ENCODE assay signal across 22 cellular contexts in genomic region chr2:20330202-20330601, GRCh38. TPM values are rescaled to one million over a fixed set of nuclear protein-coding genes. Genes with fewer than 3 reads are reported as not detected.
A peak's percentile ranks its signal among the peaks of the same experiment; 100 is the strongest.
DNase-seq lines count a peak whose midpoint lies in the region; ATAC-seq, FAIRE-seq and TF ChIP-seq lines count a peak whose summit lies in the region.
"Had no signal": no experiment of that assay in that cellular context is flagged by ENCODE, and none has a peak within 500 bp of the region (broad histone marks: within the 10 kb centered on the region; RNA-seq: fewer than 3 reads in every experiment).

No MANE protein-coding gene starts in this region.

- ATAC-seq in GM12878, result peak; percentile 41; the same call in 2 of the 3 replicates
- ATAC-seq in natural killer cell treated with Interleukin-12 subunit alpha and Interleukin-12 subunit beta and Interleukin-15 and Interleukin-18, amount 100 ng/mL, for 72 hours, result no peak
- ATAC-seq: GM23338 had no signal

- no peak for TF ChIP-seq POLR2A in GM12878 (IDR thresholded peaks at IDR 0.05; ENCODE audit: low read depth, low read length)
- TF ChIP-seq POLR2A in esophagus muscularis mucosa (IDR thresholded peaks at IDR 0.05; ENCODE audit: low read depth), result no peak

- no peaks in the 10 kb centered on the region for H3K27me3 Mint-ChIP-seq in CD14-positive monocyte (ENCODE audit: low read depth in 3 of 3)
- H3K27me3 Mint-ChIP-seq in natural killer cell treated with Interleukin-12 subunit alpha and Interleukin-12 subunit beta and Interleukin-15 and Interleukin-18, amount 100 ng/mL, for 72 hours, result no peaks in the 10 kb centered on the region
- H3K27me3 Mint-ChIP-seq: activated naive CD8-positive, alpha-beta T cell treated with anti-CD3 and anti-CD28 coated beads, Interleukin-2, amount 10 ng/mL, durations not matched to agents 7 days and 5 days; CD4-positive, alpha-beta memory T cell had no signal

- no peak overlapping the region for H3K4me2 ChIP-seq in GM12878 (ENCODE audit: control insufficient read depth, insufficient read depth)
- H3K4me2 ChIP-seq: GM23338, KMS-11 had no signal

- H4K20me1 ChIP-seq in GM12878 (ENCODE audit: control insufficient read depth, insufficient read depth), result 0 out of 2 replicates have a peak, but pooled peaks cover 7% of the 10 kb centered on the region

- H3K36me3 Mint-ChIP-seq in CD14-positive monocyte, result peaks cover 15 to 63% of the 10 kb centered on the region in 2 donors
- H3K36me3 Mint-ChIP-seq in natural killer cell treated with Interleukin-12 subunit alpha and Interleukin-12 subunit beta and Interleukin-15 and Interleukin-18, amount 100 ng/mL, for 72 hours, result peaks cover 21% of the 10 kb centered on the region

- POLR2A ChIA-PET in GM12878 (lab: Charles Lee), result interaction anchor here (1.2 kb wide), 1 partner anchor 10 kb away, joined by 3 read pairs; no protein-coding TSS in a partner anchor

- H3K27ac ChIP-seq in GM12878 (ENCODE audit: control insufficient read depth, insufficient read depth), result no peak overlapping the region
- H3K27ac ChIP-seq in esophagus muscularis mucosa (replicated peaks in 1 of 4), result no peak overlapping the region
- H3K27ac ChIP-seq: epithelial cell of prostate, KMS-11, SK-N-MC, uterus, VCaP had no signal

- DNase-seq in CD14-positive monocyte (ENCODE audit: low spot score), result no peak
- no peak for DNase-seq in GM19239 (ENCODE audit: insufficient read length, low spot score)
- no peak for DNase-seq in GM12878 (ENCODE audit: low read depth, low spot score)
- no peak for DNase-seq in natural killer cell treated with Interleukin-12 subunit alpha and Interleukin-12 subunit beta and Interleukin-15 and Interleukin-18, amount 100 ng/mL, for 72 hours (ENCODE audit: low spot score)
- no peak for DNase-seq in stimulated activated CD8-positive, alpha-beta memory T cell treated with anti-CD3 and anti-CD28 coated beads, Interleukin-4, amount 100 ng/mL, for 48 hours
- no peak for DNase-seq in esophagus muscularis mucosa (ENCODE audit: extremely low spot score)
- DNase-seq in SHP77 (lab: John Stamatoyannopoulos, UW), result no peak
- DNase-seq: activated naive CD8-positive, alpha-beta T cell treated with anti-CD3 and anti-CD28 coated beads, Interleukin-2, amount 10 ng/mL, durations not matched to agents 7 days and 5 days; CD4-positive, alpha-beta memory T cell; head of caudate nucleus; mammary epithelial cell; NCI-H1048; NCI-H187; NCI-H524 treated with DMSO at 0.1 percent for 48 hours; occipital lobe; uterus had no signal

- TF ChIP-seq CTCF in CD14-positive monocyte (IDR thresholded peaks at IDR 0.05) (no peak), GM12878 (IDR thresholded peaks at IDR 0.05 in 2 of 3, conservative IDR thresholded peaks at IDR 0.05 in 1 of 3; ENCODE audit: control insufficient read depth in 2 of 3, extremely low read depth in 1 of 3, insufficient read depth in 1 of 3, low read depth in 3 of 3, low read length in 3 of 3) (no peak), esophagus muscularis mucosa (IDR thresholded peaks at IDR 0.05) (no peak)

- H3K9me3 Mint-ChIP-seq in CD14-positive monocyte, result peaks cover 0 to 11% (median 7%) of the 10 kb centered on the region in 7 donors
- H3K9me3 Mint-ChIP-seq in natural killer cell treated with Interleukin-12 subunit alpha and Interleukin-12 subunit beta and Interleukin-15 and Interleukin-18, amount 100 ng/mL, for 72 hours, result no peaks in the 10 kb centered on the region
- H3K9me3 Mint-ChIP-seq: GM23338 had no signal

- no peaks in the 10 kb centered on the region for H3K27me3 ChIP-seq in GM12878 (replicated peaks in 1 of 2; ENCODE audit: control insufficient read depth in 2 of 2, insufficient read depth in 2 of 2, low read length in 1 of 2)
- no peaks in the 10 kb centered on the region for H3K27me3 ChIP-seq in esophagus muscularis mucosa
- H3K27me3 ChIP-seq: uterus had no signal

- H3K9ac ChIP-seq in GM12878 (ENCODE audit: control insufficient read depth, insufficient read depth, low read length), result no peak overlapping the region
- H3K9ac ChIP-seq: KMS-11 had no signal

- CTCF ChIA-PET in GM12878 (lab: Yijun Ruan, JAX), result interaction anchor here (0.7 to 9.0 kb wide), 3 partner anchors 11 to 18 kb away, joined by 4 to 74 read pairs (median 37); no protein-coding TSS in a partner anchor

- H2AFZ ChIP-seq in GM12878 (ENCODE audit: control insufficient read depth, low read depth, low read length), result no peak overlapping the region
- H2AFZ ChIP-seq: GM23338 had no signal

- WGBS in GM12878 (ENCODE audit: insufficient coverage, insufficient replicate concordance, low lambda C conversion rate, missing lambda C conversion rate), result 50% methylated on average over 3 of the region's 3 CpGs
- 86% methylated on average over 3 of the region's 3 CpGs for WGBS in esophagus muscularis mucosa

- peaks cover 3 to 20% of the 10 kb centered on the region in 2 experiments for H3K36me3 ChIP-seq in GM12878 (ENCODE audit: control insufficient read depth in 2 of 2, insufficient read depth in 2 of 2, low read length in 1 of 2)
- peaks cover 0 to 4% (median 0%) of the 10 kb centered on the region in 4 donors for H3K36me3 ChIP-seq in esophagus muscularis mucosa
- H3K36me3 ChIP-seq: uterus had no signal

- H3K4me3 Mint-ChIP-seq in CD14-positive monocyte, result no peak overlapping the region
- no peak overlapping the region for H3K4me3 Mint-ChIP-seq in natural killer cell treated with Interleukin-12 subunit alpha and Interleukin-12 subunit beta and Interleukin-15 and Interleukin-18, amount 100 ng/mL, for 72 hours
- H3K4me3 Mint-ChIP-seq: activated naive CD8-positive, alpha-beta T cell treated with anti-CD3 and anti-CD28 coated beads, Interleukin-2, amount 10 ng/mL, durations not matched to agents 7 days and 5 days; GM23338; T-helper 2 cell treated with Interferon-gamma antibody and Interleukin-4, amounts not matched to agents 5 μg/mL and 100 μg/mL, for 36 hours had no signal

- H3K4me1 ChIP-seq in GM12878 (ENCODE audit: control insufficient read depth, insufficient read depth, low read length) (peaks cover 12% of the 10 kb centered on the region; the same call in 1 of the 2 replicates), esophagus muscularis mucosa (peaks cover 13 to 69% (median 55%) of the 10 kb centered on the region in 4 donors)
- H3K4me1 ChIP-seq: uterus had no signal

- H3K27ac Mint-ChIP-seq in CD14-positive monocyte, result peak overlapping the region in 5 of 7 donors; percentile 0 to 56 (median 12)
- peak overlapping the region; percentile 29 to 38 for H3K27ac Mint-ChIP-seq in natural killer cell treated with Interleukin-12 subunit alpha and Interleukin-12 subunit beta and Interleukin-15 and Interleukin-18, amount 100 ng/mL, for 72 hours
- H3K27ac Mint-ChIP-seq: activated naive CD8-positive, alpha-beta T cell treated with anti-CD3 and anti-CD28 coated beads, Interleukin-2, amount 10 ng/mL, durations not matched to agents 7 days and 5 days; T-helper 2 cell treated with Interferon-gamma antibody and Interleukin-4, amounts not matched to agents 5 μg/mL and 100 μg/mL, for 36 hours had no signal

- no TSS peak for BruUV-seq in GM12878 (replicated peaks; lab: Mats Ljungman, UMichigan)

- H3K4me1 Mint-ChIP-seq in CD14-positive monocyte, result peaks cover 18% of the 10 kb centered on the region
- H3K4me1 Mint-ChIP-seq in natural killer cell treated with Interleukin-12 subunit alpha and Interleukin-12 subunit beta and Interleukin-15 and Interleukin-18, amount 100 ng/mL, for 72 hours (ENCODE audit: low read depth in 2 of 2), result peaks cover 59 to 80% of the 10 kb centered on the region in 2 donors

- RAD21 ChIA-PET in GM12878 (lab: Charles Lee; ENCODE audit: unreplicated experiment), result no interaction called here

- peaks cover 91% of the 10 kb centered on the region for H3K79me2 ChIP-seq in GM12878 (ENCODE audit: control insufficient read depth, insufficient read depth, low read length)

- FAIRE-seq in GM19239 (lab: Jason Lieb, UNC) (peak; percentile 48), GM12878 (lab: Jason Lieb, UNC) (no peak)

- SMC1A ChIA-PET in GM12878 (lab: Charles Lee; ENCODE audit: uncharacterized antibody, unreplicated experiment), result no interaction called here

- no peak overlapping the region for H3K4me3 ChIP-seq in GM12878
- H3K4me3 ChIP-seq in esophagus muscularis mucosa, result no peak overlapping the region
- H3K4me3 ChIP-seq: GM23338, SK-N-MC, uterus had no signal

- peaks cover 32% of the 10 kb centered on the region for H3K9me3 ChIP-seq in GM12878 (replicated peaks; ENCODE audit: control insufficient read depth, insufficient read depth, low read length)
- peaks cover 0 to 7% (median 0%) of the 10 kb centered on the region in 4 donors for H3K9me3 ChIP-seq in esophagus muscularis mucosa

- no peak for TF ChIP-seq RAD21 in GM12878 (IDR thresholded peaks at IDR 0.05; ENCODE audit: insufficient read depth, low read depth, low read length)

- TF ChIP-seq EP300 in GM12878 (IDR thresholded peaks at IDR 0.05; ENCODE audit: borderline replicate concordance in 1 of 2, control insufficient read depth in 1 of 2, low read depth in 2 of 2, low read length in 2 of 2) (no peak), esophagus muscularis mucosa (IDR thresholded peaks at IDR 0.05) (no peak)

- in situ Hi-C loops in GM12878 (cut with MboI), result no loop called here

- intact Hi-C loops in CD14-positive monocyte (cut with micrococcal nuclease) (no loop called here), GM12878 (cut with micrococcal nuclease; ENCODE audit: unreplicated experiment) (no loop called here), esophagus muscularis mucosa (cut with DNase I) (no loop called here)

TF ChIP-seq in GM12878, 131 proteins besides CTCF, POLR2A, EP300 and RAD21 (continues in another document):
- TF ChIP-seq POLR2AphosphoS5 (IDR thresholded peaks at IDR 0.05; ENCODE audit: low read length), result no peak

RNA-seq across cellular contexts. Expression of gene PUM2, which starts 20.4 kb away (rescaled TPM):
- polyA plus RNA-seq in CD14-positive monocyte, result 1 to 10 TPM; 7.2 to 8.3 TPM
- total RNA-seq in GM12878 (2013; cell fraction: nucleolus; rRNA removed), result 118 and 124 TPM in 2 replicates
- total RNA-seq in GM12878 (2014; rRNA removed), result 20.7 and 22.6 TPM in 2 replicates
- 30.0 and 31.4 TPM in 2 replicates for total RNA-seq in GM12878 (2014; rRNA removed; fragmentation: Illumina TruSeq; extraction: Trizol)
- total RNA-seq in GM12878 (2021), result 76.9 and 80.2 TPM in 2 replicates
- polyA plus RNA-seq in GM12878 (2011; ENCODE audit: low read depth), result 21.9 TPM
- polyA plus RNA-seq in GM12878 (2011; rRNA removed), result 87.6 and 105 TPM in 2 replicates
- polyA plus RNA-seq in GM12878 (2011; cell fraction: cytosol; rRNA removed), result 51.9 and 57.3 TPM in 2 replicates
- polyA plus RNA-seq in GM12878 (2011; cell fraction: nucleus; rRNA removed), result 41.2 and 44.4 TPM in 2 replicates
- 32.6 and 44.2 TPM in 2 replicates for polyA plus RNA-seq in GM12878 (2012)
- polyA plus RNA-seq in GM12878 (2014; fragmentation: Illumina TruSeq; extraction: Trizol), result 55.8 and 73.1 TPM in 2 replicates
- 10 to 100 TPM; 14.5 to 17.8 TPM for polyA plus RNA-seq in GM12878 (2014; fragmentation: Nextera tagmentation; extraction: Ambion mirVana)
- polyA plus RNA-seq in GM12878 (2014; rRNA removed), result 43.6 and 47.4 TPM in 2 replicates
- polyA plus RNA-seq in GM12878 (2016; fragmentation: Nextera tagmentation; extraction: Ambion mirVana), result 10 to 100 TPM; 23.9 to 27.4 TPM
- 282 and 345 TPM in 2 replicates for polyA minus RNA-seq in GM12878 (2011; rRNA and poly(A)+ RNA removed)
- 67.8 and 78.9 TPM in 2 replicates for polyA minus RNA-seq in GM12878 (2011; cell fraction: cytosol; rRNA and poly(A)+ RNA removed)
- 72.5 and 92.7 TPM in 2 replicates for polyA minus RNA-seq in GM12878 (2011; cell fraction: nucleus; rRNA and poly(A)+ RNA removed)
- total RNA-seq in natural killer cell treated with Interleukin-12 subunit alpha and Interleukin-12 subunit beta and Interleukin-15 and Interleukin-18, amount 100 ng/mL, for 72 hours, result 100 to 1,000 TPM; 107 to 144 TPM
- total RNA-seq in esophagus muscularis mucosa, result 100 to 1,000 TPM in 1 of 4 donors, 10 to 100 TPM in 3; 73.7 to 113 (median 93.1) TPM
